ENCODE assay signal across 17 cellular contexts in the genomic region with DNA sequence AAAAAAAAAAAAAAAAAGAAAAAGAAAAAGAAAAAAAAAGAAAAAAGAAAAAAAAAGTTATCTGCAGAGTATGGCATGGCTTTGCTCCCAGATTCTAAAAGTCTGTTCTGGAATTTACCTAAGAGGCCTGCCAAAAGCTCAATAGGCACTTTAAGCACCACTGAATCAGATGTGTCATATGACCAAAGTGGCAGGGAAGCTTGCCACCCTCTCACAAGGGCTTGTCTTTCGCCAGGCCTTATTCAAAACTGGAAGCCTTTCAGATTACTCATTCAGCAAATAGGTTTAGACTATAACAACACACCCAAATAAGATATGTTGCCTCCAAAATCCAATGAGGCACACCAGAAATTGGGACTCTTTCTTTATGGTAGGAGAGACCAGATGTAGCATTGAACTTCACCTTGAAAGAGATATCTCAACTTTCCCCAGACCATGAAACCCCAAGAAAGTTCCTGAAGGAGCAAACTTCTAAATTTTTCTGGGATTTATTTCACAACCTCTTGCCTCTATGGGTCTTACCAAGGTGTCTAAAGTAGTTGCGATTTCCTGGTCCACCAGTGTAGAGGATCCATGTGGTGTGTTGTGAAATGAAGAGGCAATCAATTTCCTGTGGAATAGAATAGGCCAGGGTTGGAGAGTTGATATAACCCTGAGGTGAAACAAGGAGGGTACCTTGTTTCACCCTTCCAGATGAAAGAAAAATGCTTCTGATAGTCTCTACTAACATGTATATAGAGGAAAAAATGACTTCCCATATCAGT.
DNase-seq lines count a peak whose midpoint lies in the region; ATAC-seq lines count a peak whose summit lies in the region.
"Had no signal": no experiment of that assay in that cellular context is flagged by ENCODE, and none has a peak within 500 bp of the region (broad histone marks: within the 10 kb centered on the region; RNA-seq: fewer than 3 reads in every experiment).

No MANE protein-coding gene starts in this region.

- DNase-seq in A172 (ENCODE audit: low spot score) (peak; percentile 63), RPMI7951 (ENCODE audit: low read depth) (peak; percentile 75), fibroblast of gingiva (ENCODE audit: low read depth) (peak; percentile 40), midbrain (lab: John Stamatoyannopoulos, UW) (peak; percentile 39), KBM-7 (no peak), HUDEP-2 (lab: John Stamatoyannopoulos, UW; ENCODE audit: unreplicated experiment in 76 of 76) (no peak)
- DNase-seq in CD4-positive, alpha-beta memory T cell = no peak
- DNase-seq: 8988T; COR-L47; NCI-H1694; NCI-H748 treated with DMSO at 0.1 percent for 48 hours; SJCRH30; stimulated activated CD4-positive, alpha-beta T cell treated with anti-CD3 and anti-CD28 coated beads, Interleukin-12 subunit alpha, Interleukin-12 subunit beta, amount 100 ng/mL, for 4 hours had no signal

- H3K9me3 Mint-ChIP-seq in CD4-positive, alpha-beta memory T cell = no peaks in the 10 kb centered on the region
- H3K9me3 Mint-ChIP-seq: dendritic cell treated with granulocyte-macrophage colony-stimulating factor and Interleukin-4, amounts not matched to agents 40 ng/mL and 50 ng/mL, for 4 days had no signal

- no peaks in the 10 kb centered on the region for H3K36me3 Mint-ChIP-seq in CD4-positive, alpha-beta memory T cell

- no peaks in the 10 kb centered on the region for H3K36me3 ChIP-seq in CD4-positive, alpha-beta memory T cell (ENCODE audit: insufficient read depth, low read length)
- H3K36me3 ChIP-seq: SJCRH30, tibial nerve had no signal

- intact Hi-C loops in CD4-positive, alpha-beta memory T cell (cut with micrococcal nuclease) = loop anchor here (10.0 kb wide), 1 partner anchor 55 kb away; no protein-coding TSS in a partner anchor

- in situ Hi-C loops in KBM-7 (cut with MboI; ENCODE audit: low pct_unique_long_range_greater_than_20kb, low sequenced_read_pairs) = no loop called here

- no peak overlapping the region for H3K27ac ChIP-seq in CD4-positive, alpha-beta memory T cell (ENCODE audit: low read depth, low read length)
- H3K27ac ChIP-seq: SJCRH30, tibial nerve had no signal

- no peaks in the 10 kb centered on the region for H3K27me3 ChIP-seq in CD4-positive, alpha-beta memory T cell (ENCODE audit: insufficient read depth, low read length)
- H3K27me3 ChIP-seq: SJCRH30, tibial nerve had no signal

- no peaks in the 10 kb centered on the region for H3K4me1 ChIP-seq in CD4-positive, alpha-beta memory T cell (ENCODE audit: insufficient read depth, low read length)
- H3K4me1 ChIP-seq: SJCRH30, tibial nerve had no signal

- ATAC-seq in GM19328 (IDR thresholded peaks at IDR 0.05; ENCODE audit: unreplicated experiment) = no peak
- ATAC-seq: K562 had no signal

- no peak overlapping the region for H3K4me3 Mint-ChIP-seq in CD4-positive, alpha-beta memory T cell
- H3K4me3 Mint-ChIP-seq: dendritic cell treated with granulocyte-macrophage colony-stimulating factor and Interleukin-4, amounts not matched to agents 40 ng/mL and 50 ng/mL, for 4 days had no signal

- H3K27ac Mint-ChIP-seq in CD4-positive, alpha-beta memory T cell = no peak overlapping the region
- H3K27ac Mint-ChIP-seq: dendritic cell treated with granulocyte-macrophage colony-stimulating factor and Interleukin-4, amounts not matched to agents 40 ng/mL and 50 ng/mL, for 4 days had no signal

- no peaks in the 10 kb centered on the region for H3K4me1 Mint-ChIP-seq in CD4-positive, alpha-beta memory T cell

- H3K27me3 Mint-ChIP-seq in CD4-positive, alpha-beta memory T cell = no peaks in the 10 kb centered on the region

- CTCF ChIA-PET in CD4-positive, alpha-beta memory T cell (lab: Charles Lee; ENCODE audit: partially characterized antibody) = no interaction called here

- H3K4me3 ChIP-seq in CD4-positive, alpha-beta memory T cell (ENCODE audit: low read length in 2 of 2) = no peak overlapping the region
- H3K4me3 ChIP-seq: K562, SJCRH30, tibial nerve had no signal

- no peaks in the 10 kb centered on the region for H3K9me3 ChIP-seq in CD4-positive, alpha-beta memory T cell (ENCODE audit: control insufficient read depth in 1 of 2, low read length in 2 of 2)
- H3K9me3 ChIP-seq: SJCRH30, tibial nerve had no signal

- POLR2A ChIA-PET in CD4-positive, alpha-beta memory T cell (lab: Charles Lee; ENCODE audit: partially characterized antibody) = no interaction called here

Comparison
In these comparisons a context has a peak if more than half of its experiments do, and no peak if none do; other contexts are left out.
1. DNase-seq: peak in A172 (single experiment), RPMI7951 (single experiment), fibroblast of gingiva (single experiment) and midbrain (single experiment); none in CD4-positive, alpha-beta memory T cell (0 of 5), KBM-7 (single experiment) and HUDEP-2 (0 of 76).